In genomic region chr9:24059651-24060050, GRCh38 we compare ENCODE assay signal across 17 cellular contexts.
DNase-seq lines count a peak whose midpoint lies in the region; ATAC-seq and TF ChIP-seq lines count a peak whose summit lies in the region.
"Had no signal": no experiment of that assay in that cellular context is flagged by ENCODE, and none has a peak within 500 bp of the region (broad histone marks: within the 10 kb centered on the region; RNA-seq: fewer than 3 reads in every experiment).

No MANE protein-coding gene starts in this region.

- no peak overlapping the region for H3K4ac ChIP-seq in neuronal stem cell (ENCODE audit: low read length)

- no peak overlapping the region for H2AFZ ChIP-seq in neuronal stem cell (ENCODE audit: low read length)

- H3K9me3 ChIP-seq in neuronal stem cell (replicated peaks in 1 of 2; ENCODE audit: control insufficient read depth in 2 of 2, insufficient read depth in 1 of 2, low read depth in 1 of 2, low read length in 2 of 2): no peaks in the 10 kb centered on the region
- H3K9me3 ChIP-seq: A549; BLaER1 treated with 17β-estradiol and CSF1 and Interleukin-3, amounts not matched to agents 10 nM and 100 nM; Caco-2 had no signal

- no peak overlapping the region for H2BK5ac ChIP-seq in neuronal stem cell (ENCODE audit: low read length)

- no peak overlapping the region for H2BK15ac ChIP-seq in neuronal stem cell (ENCODE audit: low read length)

- no peak overlapping the region for H4K91ac ChIP-seq in neuronal stem cell (ENCODE audit: low read depth, low read length, poor library complexity)

- H3K4me2 ChIP-seq in neuronal stem cell (ENCODE audit: insufficient read depth, low read length, poor library complexity, severe bottlenecking): no peak overlapping the region
- H3K4me2 ChIP-seq: A549; BLaER1 treated with 17β-estradiol and CSF1 and Interleukin-3, amounts not matched to agents 10 nM and 100 nM had no signal

- no peak overlapping the region for H2BK12ac ChIP-seq in neuronal stem cell (ENCODE audit: low read length)

- no peak overlapping the region for H4K8ac ChIP-seq in neuronal stem cell (ENCODE audit: low read depth, low read length)

- H2AK5ac ChIP-seq in neuronal stem cell (ENCODE audit: low read depth, low read length): no peak overlapping the region

- H3K36me3 ChIP-seq in neuronal stem cell (replicated peaks in 1 of 2; ENCODE audit: control insufficient read depth in 2 of 2, insufficient read depth in 2 of 2, low read length in 2 of 2): no peaks in the 10 kb centered on the region
- H3K36me3 ChIP-seq: BLaER1 treated with 17β-estradiol and CSF1 and Interleukin-3, amounts not matched to agents 10 nM and 100 nM had no signal

- peaks cover 0 to 5% (median 0%) of the 10 kb centered on the region in 3 experiments for H3K27me3 ChIP-seq in neuronal stem cell (ENCODE audit: control insufficient read depth in 3 of 3, insufficient read depth in 3 of 3, low read depth in 1 of 3, low read length in 3 of 3)
- H3K27me3 ChIP-seq: BLaER1 treated with 17β-estradiol and CSF1 and Interleukin-3, amounts not matched to agents 10 nM and 100 nM had no signal

- no peak overlapping the region for H3K23ac ChIP-seq in neuronal stem cell (ENCODE audit: low read depth, low read length, poor library complexity)

- DNase-seq in G401 (ENCODE audit: low spot score) (peak; percentile 72), cerebellar cortex (ENCODE audit: low spot score) (peak; percentile 66), neuronal stem cell (ENCODE audit: low spot score) (no peak), iPS-NIHi11 (ENCODE audit: low spot score) (no peak), foreskin fibroblast (no peak)
- DNase-seq: AML-193; Caco-2; Calu3; CD4-positive, alpha-beta T cell; CD8-positive, alpha-beta T cell; DMS79 treated with DMSO at 0.1 percent for 48 hours; GDM1 had no signal

- H2BK120ac ChIP-seq in neuronal stem cell (ENCODE audit: low read depth, low read length): no peak overlapping the region

- no peak overlapping the region for H3K14ac ChIP-seq in neuronal stem cell (ENCODE audit: low read length)

- H3K4me3 ChIP-seq in neuronal stem cell (ENCODE audit: low read length in 2 of 2) (no peak overlapping the region), foreskin fibroblast (ENCODE audit: low read depth in 1 of 2, low read length in 2 of 2) (no peak overlapping the region)
- H3K4me3 ChIP-seq: A549; BLaER1 treated with 17β-estradiol and CSF1 and Interleukin-3, amounts not matched to agents 10 nM and 100 nM had no signal

- ATAC-seq in GM21528 (IDR thresholded peaks at IDR 0.05; ENCODE audit: low FRiP score, unreplicated experiment): no peak
- ATAC-seq: A549; CD8-positive, alpha-beta T cell had no signal

- no CpG with 5 or more reads among the region's 2 CpGs for WGBS in neuronal stem cell (ENCODE audit: extremely low coverage in 2 of 2, insufficient read length in 2 of 2, insufficient replicate concordance in 1 of 2), 2 donors

- H3K9ac ChIP-seq in neuronal stem cell (ENCODE audit: low read depth, low read length, poor library complexity): no peak overlapping the region
- H3K9ac ChIP-seq: BLaER1 treated with 17β-estradiol and CSF1 and Interleukin-3, amounts not matched to agents 10 nM and 100 nM had no signal

- TF ChIP-seq CTCF in foreskin fibroblast (IDR thresholded peaks at IDR 0.05; ENCODE audit: low read depth, low read length): no peak

- H3K27ac ChIP-seq in neuronal stem cell (replicated peaks; ENCODE audit: low read length): no peak overlapping the region
- H3K27ac ChIP-seq: 22Rv1; A549; BLaER1 treated with 17β-estradiol and CSF1 and Interleukin-3, amounts not matched to agents 10 nM and 100 nM; C4-2B had no signal

- no peaks in the 10 kb centered on the region for H3K79me1 ChIP-seq in neuronal stem cell (ENCODE audit: low read depth, low read length)

- H3K4me1 ChIP-seq in neuronal stem cell (ENCODE audit: control insufficient read depth in 2 of 2, insufficient read depth in 1 of 2, low read depth in 1 of 2, low read length in 2 of 2): no peaks in the 10 kb centered on the region
- H3K4me1 ChIP-seq: A549; BLaER1 treated with 17β-estradiol and CSF1 and Interleukin-3, amounts not matched to agents 10 nM and 100 nM; Caco-2 had no signal

- in situ Hi-C loops in G401 (cut with HindIII; ENCODE audit: low sequenced_read_pairs): no loop called here

- peak overlapping the region; percentile 41 for H3K18ac ChIP-seq in neuronal stem cell (ENCODE audit: low read length)

Comparison
In these comparisons a context has a peak if more than half of its experiments do, and no peak if none do; other contexts are left out.
1. DNase-seq: peak in G401 (single experiment) and cerebellar cortex (single experiment); none in neuronal stem cell (single experiment), iPS-NIHi11 (single experiment) and foreskin fibroblast (0 of 2).